In the genomic region with DNA sequence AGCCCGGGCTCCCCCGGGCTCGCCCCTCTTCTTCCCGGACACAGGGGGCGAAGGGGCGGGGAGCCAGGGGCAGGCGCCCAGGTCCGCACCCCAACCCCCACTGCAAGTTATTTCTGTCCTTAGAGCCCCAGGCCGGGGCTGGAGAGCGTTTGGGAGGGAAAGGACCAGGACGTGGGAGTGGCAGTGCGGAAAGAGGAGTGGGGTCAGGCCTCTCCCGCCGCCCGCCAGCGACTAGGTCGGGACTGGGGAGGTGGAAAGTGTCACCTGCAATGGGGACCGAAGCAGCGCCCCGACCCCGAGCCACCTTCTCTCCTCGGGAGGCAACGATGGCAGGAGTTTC, we compare ENCODE assay signal across 1 cellular context.
TF ChIP-seq lines count a peak whose summit lies in the region.

No MANE protein-coding gene starts in this region.

TF ChIP-seq in HepG2, 621 proteins besides CTCF, POLR2A, EP300 and RAD21 (continued from another document):
- TF ChIP-seq, protein P1, sequence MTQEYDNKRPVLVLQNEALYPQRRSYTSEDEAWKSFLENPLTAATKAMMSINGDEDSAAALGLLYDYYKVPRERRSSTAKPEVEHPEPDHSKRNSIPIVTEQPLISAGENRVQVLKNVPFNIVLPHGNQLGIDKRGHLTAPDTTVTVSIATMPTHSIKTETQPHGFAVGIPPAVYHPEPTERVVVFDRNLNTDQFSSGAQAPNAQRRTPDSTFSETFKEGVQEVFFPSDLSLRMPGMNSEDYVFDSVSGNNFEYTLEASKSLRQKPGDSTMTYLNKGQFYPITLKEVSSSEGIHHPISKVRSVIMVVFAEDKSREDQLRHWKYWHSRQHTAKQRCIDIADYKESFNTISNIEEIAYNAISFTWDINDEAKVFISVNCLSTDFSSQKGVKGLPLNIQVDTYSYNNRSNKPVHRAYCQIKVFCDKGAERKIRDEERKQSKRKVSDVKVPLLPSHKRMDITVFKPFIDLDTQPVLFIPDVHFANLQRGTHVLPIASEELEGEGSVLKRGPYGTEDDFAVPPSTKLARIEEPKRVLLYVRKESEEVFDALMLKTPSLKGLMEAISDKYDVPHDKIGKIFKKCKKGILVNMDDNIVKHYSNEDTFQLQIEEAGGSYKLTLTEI (CRISPR knock-in tag; conservative IDR thresholded peaks at IDR 0.05) = no peak
